23 cellular contexts compared by ENCODE assay signal in the genomic region with DNA sequence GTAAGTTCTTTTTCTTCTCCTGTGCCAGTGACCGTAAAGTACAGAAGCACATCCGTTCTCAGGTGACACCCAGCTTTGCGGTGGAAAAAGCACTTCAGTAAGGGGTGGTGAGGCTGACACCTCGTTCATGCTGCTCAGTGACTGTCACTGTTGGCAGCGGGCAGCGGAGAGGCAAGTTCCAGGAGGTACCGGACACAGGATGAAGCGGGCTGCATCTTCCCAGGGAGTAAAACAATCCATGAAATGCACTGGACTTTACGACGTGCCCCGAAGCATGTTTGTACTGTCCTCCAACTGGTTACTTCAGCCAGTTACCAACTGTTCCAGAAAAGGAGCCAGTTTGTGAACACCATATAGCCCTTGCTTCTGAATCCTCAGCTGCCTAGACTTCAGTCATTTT.
DNase-seq lines count a peak whose midpoint lies in the region; ATAC-seq, FAIRE-seq and TF ChIP-seq lines count a peak whose summit lies in the region.
"Had no signal": no experiment of that assay in that cellular context is flagged by ENCODE, and none has a peak within 500 bp of the region (broad histone marks: within the 10 kb centered on the region; RNA-seq: fewer than 3 reads in every experiment).

No MANE protein-coding gene starts in this region.

- FAIRE-seq in GM12891 (lab: Jason Lieb, UNC), result peak; percentile 81
- FAIRE-seq: endothelial cell of umbilical vein, HepG2 had no signal

- peaks cover 50% of the 10 kb centered on the region for H3K4me1 Mint-ChIP-seq in activated CD4-positive, alpha-beta T cell treated with anti-CD3 and anti-CD28 coated beads, Interleukin-2, amount 10 ng/mL, durations not matched to agents 24 days and 14 days
- H3K4me1 Mint-ChIP-seq in central memory CD8-positive, alpha-beta T cell, result peaks cover 25% of the 10 kb centered on the region

- H3K36me3 Mint-ChIP-seq in activated CD4-positive, alpha-beta T cell treated with anti-CD3 and anti-CD28 coated beads, Interleukin-2, amount 10 ng/mL, durations not matched to agents 24 days and 14 days (ENCODE audit: low read depth), result peaks cover 64% of the 10 kb centered on the region
- peaks cover 7% of the 10 kb centered on the region for H3K36me3 Mint-ChIP-seq in central memory CD8-positive, alpha-beta T cell (ENCODE audit: insufficient read depth)

- peak overlapping the region; percentile 87 for H3K27ac Mint-ChIP-seq in activated CD4-positive, alpha-beta T cell treated with anti-CD3 and anti-CD28 coated beads, Interleukin-2, amount 10 ng/mL, durations not matched to agents 24 days and 14 days
- peak overlapping the region; percentile 24 for H3K27ac Mint-ChIP-seq in central memory CD8-positive, alpha-beta T cell (ENCODE audit: low read depth)
- H3K27ac Mint-ChIP-seq: activated naive CD4-positive, alpha-beta T cell treated with anti-CD3 and anti-CD28 coated beads for 36 hours; neural progenitor cell had no signal

- peak overlapping the region; percentile 42 for H3K27ac ChIP-seq in psoas muscle
- H3K27ac ChIP-seq: neural progenitor cell, prostate gland, SK-N-MC had no signal

- H3K9me3 Mint-ChIP-seq in activated CD4-positive, alpha-beta T cell treated with anti-CD3 and anti-CD28 coated beads, Interleukin-2, amount 10 ng/mL, durations not matched to agents 24 days and 14 days, result peaks cover 7% of the 10 kb centered on the region
- no peaks in the 10 kb centered on the region for H3K9me3 Mint-ChIP-seq in central memory CD8-positive, alpha-beta T cell
- H3K9me3 Mint-ChIP-seq: activated naive CD4-positive, alpha-beta T cell treated with anti-CD3 and anti-CD28 coated beads for 36 hours; neural progenitor cell had no signal

- ATAC-seq in central memory CD8-positive, alpha-beta T cell (replicated peaks; ENCODE audit: extremely low read depth, poor library complexity, severe bottlenecking), result no peak
- ATAC-seq in psoas muscle, result peak; percentile 71 to 84 (median 78)
- ATAC-seq: HCT116, HepG2 had no signal

- no peak for TF ChIP-seq POLR2A in GM12891 (IDR thresholded peaks at IDR 0.05; ENCODE audit: low read depth, low read length)

- no peak overlapping the region for H3K4me3 Mint-ChIP-seq in activated CD4-positive, alpha-beta T cell treated with anti-CD3 and anti-CD28 coated beads, Interleukin-2, amount 10 ng/mL, durations not matched to agents 24 days and 14 days
- H3K4me3 Mint-ChIP-seq in central memory CD8-positive, alpha-beta T cell, result no peak overlapping the region
- H3K4me3 Mint-ChIP-seq: activated naive CD4-positive, alpha-beta T cell treated with anti-CD3 and anti-CD28 coated beads for 36 hours; neural progenitor cell had no signal

- WGBS in psoas muscle, 3 donors, result 24 to 58% (median 32%) methylated on average over 11 of the region's 11 CpGs

- no peak for DNase-seq in activated CD4-positive, alpha-beta T cell treated with anti-CD3 and anti-CD28 coated beads, Interleukin-2, amount 10 ng/mL, durations not matched to agents 24 days and 14 days
- DNase-seq in activated CD4-positive, alpha-beta T cell treated with anti-CD3 and anti-CD28 coated beads, Interleukin-2, amount 50 U/mL, for 1 hour, result no peak
- DNase-seq in GM12891 (ENCODE audit: insufficient read length, low spot score) (no peak), psoas muscle (peak in 1 of 2 donors; percentile 65), foreskin melanocyte (no peak), GM10266 (ENCODE audit: extremely low spot score) (no peak)
- no peak for DNase-seq in central memory CD8-positive, alpha-beta T cell (ENCODE audit: low spot score in 2 of 2)
- DNase-seq in stimulated activated CD4-positive, alpha-beta T cell treated with anti-CD3 and anti-CD28 coated beads, Interleukin-15, amount 100 ng/mL, for 24 hours, result no peak
- DNase-seq: activated naive CD4-positive, alpha-beta T cell treated with anti-CD3 and anti-CD28 coated beads for 36 hours; anterior cingulate cortex; BE2C; DND-41; kidney glomerular epithelial cell; NCI-H1694 treated with DMSO at 0.1 percent for 48 hours; NCI-H774; RPMI8226; T1000 had no signal

- intact Hi-C loops in activated CD4-positive, alpha-beta T cell treated with anti-CD3 and anti-CD28 coated beads, Interleukin-2, amount 10 ng/mL, durations not matched to agents 24 days and 14 days (cut with micrococcal nuclease), result loop anchor here (1.0 to 10.0 kb wide), 5 partner anchors 41 to 651 kb away; a partner anchor contains a TSS
- intact Hi-C loops in psoas muscle (cut with DNase I), result loop anchor here in 1 of 2 donors (5.0 kb wide), 1 partner anchor 104 kb away; no protein-coding TSS in a partner anchor

- H3K36me3 ChIP-seq in psoas muscle (ENCODE audit: insufficient read depth in 1 of 2, low read depth in 1 of 2), result no peaks in the 10 kb centered on the region
- H3K36me3 ChIP-seq: neural progenitor cell, prostate gland had no signal

- H3K4me3 ChIP-seq in psoas muscle, result no peak overlapping the region
- H3K4me3 ChIP-seq: neural progenitor cell, prostate gland, SK-N-MC had no signal

- no peak for TF ChIP-seq CTCF in psoas muscle (IDR thresholded peaks at IDR 0.05)
- TF ChIP-seq CTCF in GM10266 (IDR thresholded peaks at IDR 0.05; ENCODE audit: control insufficient read depth, insufficient read depth, low read depth, missing control alignments), result no peak

- no peaks in the 10 kb centered on the region for H3K27me3 Mint-ChIP-seq in activated CD4-positive, alpha-beta T cell treated with anti-CD3 and anti-CD28 coated beads, Interleukin-2, amount 10 ng/mL, durations not matched to agents 24 days and 14 days
- H3K27me3 Mint-ChIP-seq in central memory CD8-positive, alpha-beta T cell, result no peaks in the 10 kb centered on the region

- peaks cover 5% of the 10 kb centered on the region for H3K4me1 ChIP-seq in psoas muscle
- H3K4me1 ChIP-seq: prostate gland had no signal

- H3K9me3 ChIP-seq in psoas muscle, result no peaks in the 10 kb centered on the region
- H3K9me3 ChIP-seq: BE2C, prostate gland had no signal

- H3K27me3 ChIP-seq in psoas muscle (ENCODE audit: insufficient read depth in 3 of 3, low read length in 2 of 3), result no peaks in the 10 kb centered on the region
- H3K27me3 ChIP-seq: BE2C, neural progenitor cell had no signal

TF ChIP-seq in GM12891, 5 proteins besides CTCF, POLR2A, EP300 and RAD21:
- no peak for TF ChIP-seq POLR2AphosphoS5 (IDR thresholded peaks at IDR 0.05; ENCODE audit: low read depth, low read length)
- TF ChIP-seq PAX5 (IDR thresholded peaks at IDR 0.05; ENCODE audit: insufficient read depth, low read length, severe bottlenecking), result no peak
- TF ChIP-seq TAF1 (IDR thresholded peaks at IDR 0.05; ENCODE audit: low read depth, low read length), result no peak
- no peak for TF ChIP-seq SPI1 (IDR thresholded peaks at IDR 0.05; ENCODE audit: low read depth, low read length)
- TF ChIP-seq POU2F2 (IDR thresholded peaks at IDR 0.05; ENCODE audit: low read depth, low read length), result no peak
